Comparison of ENCODE assay signal across 8 cellular contexts in genomic region chr1:245953876-245954660, GRCh38.
DNase-seq lines count a peak whose midpoint lies in the region; ATAC-seq, FAIRE-seq and TF ChIP-seq lines count a peak whose summit lies in the region.

No MANE protein-coding gene starts in this region.

- DNase-seq in GM18507 (ENCODE audit: extremely low spot score, insufficient read length, low read depth) (no peak), T-cell (peak in 8 of 34 experiments; percentile 4 to 26 (median 10)), tibial artery (no peak), DMS53 (lab: John Stamatoyannopoulos, UW) (no peak), NCI-H146 (lab: John Stamatoyannopoulos, UW) (no peak)
- no peak for DNase-seq in effector CD8-positive, alpha-beta T cell (lab: John Stamatoyannopoulos, UW)

- POLR2A ChIA-PET in T-cell (lab: Charles Lee), result no interaction called here

- H3K4me3 ChIP-seq in tibial artery, result peak overlapping the region; percentile 2 to 27

- FAIRE-seq in GM18507 (lab: Jason Lieb, UNC) (peak; percentile 74), islet of Langerhans (lab: Jason Lieb, UNC) (peak; percentile 90)

- no peaks in the 10 kb centered on the region for H3K9me3 ChIP-seq in tibial artery

- ATAC-seq in HG02678 (IDR thresholded peaks at IDR 0.05; ENCODE audit: unreplicated experiment) (peak; percentile 64), T-cell (replicated peaks in 1 of 4) (peak; percentile 30 to 55 (median 36))

- H3K9me3 Mint-ChIP-seq in T-cell, result no peaks in the 10 kb centered on the region

- no peaks in the 10 kb centered on the region for H3K36me3 Mint-ChIP-seq in T-cell

- H3K4me1 Mint-ChIP-seq in T-cell, result peaks cover 18 to 30% (median 27%) of the 10 kb centered on the region in 3 donors

- CTCF ChIA-PET in T-cell (lab: Charles Lee), result interaction anchor here in 1 of 2 donors (0.6 kb wide), 1 partner anchor 613 kb away, joined by 3 read pairs; no protein-coding TSS in a partner anchor

- no peaks in the 10 kb centered on the region for H3K27me3 ChIP-seq in tibial artery

- intact Hi-C loops in tibial artery (cut with DNase I; ENCODE audit: low total_unique reads), result no loop called here

- H3K27ac ChIP-seq in tibial artery, result peak overlapping the region in 1 of 2 donors; percentile 26

- H3K4me3 Mint-ChIP-seq in T-cell, result peak overlapping the region in 2 of 3 donors; percentile 64 to 80

- no peaks in the 10 kb centered on the region for H3K27me3 Mint-ChIP-seq in T-cell

- no peak overlapping the region for H3K27ac Mint-ChIP-seq in T-cell

- H3K36me3 ChIP-seq in tibial artery, result no peaks in the 10 kb centered on the region

- H3K4me1 ChIP-seq in tibial artery, result peaks cover 0 to 12% (median 3%) of the 10 kb centered on the region in 4 donors

- TF ChIP-seq CTCF in tibial artery (IDR thresholded peaks at IDR 0.05), result no peak
